In genomic region chr6:47105469-47106188, GRCh38 we compare ENCODE assay signal across 28 cellular contexts.
DNase-seq lines count a peak whose midpoint lies in the region; ATAC-seq, FAIRE-seq and TF ChIP-seq lines count a peak whose summit lies in the region.
"Had no signal": no experiment of that assay in that cellular context is flagged by ENCODE, and none has a peak within 500 bp of the region (broad histone marks: within the 10 kb centered on the region; RNA-seq: fewer than 3 reads in every experiment).

No MANE protein-coding gene starts in this region.

- CTCF ChIA-PET in Panc1 (lab: Charles Lee): interaction anchor here (0.6 to 0.8 kb wide), 2 partner anchors 10 to 234 kb away, joined by 3 to 4 read pairs; no protein-coding TSS in a partner anchor

- no peaks in the 10 kb centered on the region for H3K36me3 ChIP-seq in Panc1 (ENCODE audit: control insufficient read depth, insufficient read depth, low read length)
- H3K36me3 ChIP-seq: stomach, thyroid gland, WERI-Rb-1 had no signal

- no peak for TF ChIP-seq CTCF in Panc1 (IDR thresholded peaks at IDR 0.05)
- TF ChIP-seq CTCF in progenitor cell of endocrine pancreas (IDR thresholded peaks at IDR 0.05; ENCODE audit: unreplicated experiment): no peak

- intact Hi-C loops in Panc1 (cut with micrococcal nuclease; ENCODE audit: unreplicated experiment) (no loop called here), Right ventricle myocardium inferior (cut with DNase I) (no loop called here)

- no peaks in the 10 kb centered on the region for H3K9me3 ChIP-seq in Panc1 (ENCODE audit: control insufficient read depth, insufficient read depth, low read depth, low read length)
- H3K9me3 ChIP-seq: body of pancreas, stomach, thyroid gland had no signal

- TF ChIP-seq POLR2A in H54 (IDR thresholded peaks at IDR 0.05; ENCODE audit: low read depth, low read length): no peak
- TF ChIP-seq POLR2A in GM12892 (IDR thresholded peaks at IDR 0.05; ENCODE audit: low read depth, low read length): no peak

- H3K4me1 Mint-ChIP-seq in progenitor cell of endocrine pancreas (ENCODE audit: low read depth): peaks cover 10% of the 10 kb centered on the region
- H3K4me1 Mint-ChIP-seq: activated CD4-positive, alpha-beta T cell treated with anti-CD3 and anti-CD28 coated beads, Interleukin-2, amount 10 ng/mL, durations not matched to agents 7 days and 5 days; memory B cell had no signal

- no peaks in the 10 kb centered on the region for H3K9me3 Mint-ChIP-seq in progenitor cell of endocrine pancreas (ENCODE audit: low read depth)
- H3K9me3 Mint-ChIP-seq: activated CD4-positive, alpha-beta T cell treated with anti-CD3 and anti-CD28 coated beads, Interleukin-2, amount 10 ng/mL, durations not matched to agents 7 days and 5 days; memory B cell had no signal

- in situ Hi-C loops in Panc1 (cut with HindIII; ENCODE audit: low pct_unique_long_range_greater_than_20kb, low sequenced_read_pairs): no loop called here

- ATAC-seq in Panc1 (no peak), Right ventricle myocardium inferior (no peak)
- ATAC-seq: body of pancreas, HCT116, left colon, PC-3 had no signal

- DNase-seq in H54 (ENCODE audit: insufficient read length, low spot score) (no peak), Panc1 (ENCODE audit: low read depth, low spot score) (no peak), iPS DF 4.7 (ENCODE audit: extremely low read depth, low spot score) (peak; percentile 60), progenitor cell of endocrine pancreas (ENCODE audit: low spot score, unreplicated experiment) (no peak), Right ventricle myocardium inferior (ENCODE audit: missing footprints) (no peak), GM12892 (ENCODE audit: insufficient read length) (no peak)
- no peak for DNase-seq in activated effector memory CD4-positive, alpha-beta T cell treated with anti-CD3 and anti-CD28 coated beads, Interleukin-2, amount 50 U/mL, for 16 hours
- DNase-seq: ACHN; activated CD4-positive, alpha-beta T cell treated with anti-CD3 and anti-CD28 coated beads, Interleukin-2, amount 10 ng/mL, durations not matched to agents 7 days and 5 days; activated naive CD4-positive, alpha-beta T cell; activated T-cell treated with anti-CD3 and anti-CD28 coated beads, Interleukin-2, amount 50 U/mL, for 48 hours; body of pancreas; GDM1; left colon; MV-4-11; NCI-H146; nucleus accumbens; PC-3; SHP77 treated with DMSO at 0.1 percent for 48 hours; stimulated activated CD8-positive, alpha-beta memory T cell treated with anti-CD3 and anti-CD28 coated beads, Interleukin-4, amount 100 ng/mL, for 48 hours; stomach; T-helper 9 cell; thyroid gland; WERI-Rb-1 had no signal

- H3K4me1 ChIP-seq in Panc1 (ENCODE audit: control insufficient read depth, insufficient read depth, low read length): no peaks in the 10 kb centered on the region
- H3K4me1 ChIP-seq: body of pancreas, thyroid gland had no signal

- peaks cover 6% of the 10 kb centered on the region for H3K27me3 Mint-ChIP-seq in progenitor cell of endocrine pancreas
- H3K27me3 Mint-ChIP-seq: activated CD4-positive, alpha-beta T cell treated with anti-CD3 and anti-CD28 coated beads, Interleukin-2, amount 10 ng/mL, durations not matched to agents 7 days and 5 days had no signal

- no TSS peak for BruUV-seq in Panc1 (replicated peaks; lab: Mats Ljungman, UMichigan)

- peak overlapping the region; percentile 50 for H3K27ac Mint-ChIP-seq in progenitor cell of endocrine pancreas
- H3K27ac Mint-ChIP-seq: activated CD4-positive, alpha-beta T cell treated with anti-CD3 and anti-CD28 coated beads, Interleukin-2, amount 10 ng/mL, durations not matched to agents 7 days and 5 days; memory B cell had no signal

- H3K4me3 Mint-ChIP-seq in progenitor cell of endocrine pancreas (ENCODE audit: low read depth): no peak overlapping the region
- H3K4me3 Mint-ChIP-seq: activated CD4-positive, alpha-beta T cell treated with anti-CD3 and anti-CD28 coated beads, Interleukin-2, amount 10 ng/mL, durations not matched to agents 7 days and 5 days; memory B cell had no signal

- no peaks in the 10 kb centered on the region for H3K27me3 ChIP-seq in Panc1 (ENCODE audit: control insufficient read depth, insufficient read depth, low read length)
- H3K27me3 ChIP-seq: body of pancreas, stomach, thyroid gland had no signal

- POLR2A ChIA-PET in Panc1 (lab: Charles Lee): interaction anchor here (0.6 to 0.7 kb wide), 3 partner anchors 12 to 176 kb away, joined by 3 read pairs; no protein-coding TSS in a partner anchor

- no peak overlapping the region for H3K4me3 ChIP-seq in Panc1 (ENCODE audit: low read depth in 2 of 2, low read length in 2 of 2)
- H3K4me3 ChIP-seq: body of pancreas, stomach, thyroid gland had no signal

- H3K36me3 Mint-ChIP-seq in progenitor cell of endocrine pancreas (ENCODE audit: insufficient read depth): no peaks in the 10 kb centered on the region
- H3K36me3 Mint-ChIP-seq: memory B cell had no signal

- H3K27ac ChIP-seq in Panc1 (ENCODE audit: low read length): peak overlapping the region; percentile 46; the same call in 1 of the 2 replicates
- H3K27ac ChIP-seq: body of pancreas, KMS-11, stomach, thyroid gland, WERI-Rb-1 had no signal

- FAIRE-seq in H54 (lab: Jason Lieb, UNC) (peak; percentile 11), GM12892 (lab: Jason Lieb, UNC) (no peak)
- FAIRE-seq: GM18507 had no signal
